12 cellular contexts compared by ENCODE assay signal in genomic region chr10:11746883-11747539, GRCh38. TPM values are rescaled to one million over a fixed set of nuclear protein-coding genes. Genes with fewer than 3 reads are reported as not detected.
A peak's percentile ranks its signal among the peaks of the same experiment; 100 is the strongest.
DNase-seq lines count a peak whose midpoint lies in the region; ATAC-seq, FAIRE-seq and TF ChIP-seq lines count a peak whose summit lies in the region.
"Had no signal": no experiment of that assay in that cellular context is flagged by ENCODE, and none has a peak within 500 bp of the region (broad histone marks: within the 10 kb centered on the region; RNA-seq: fewer than 3 reads in every experiment).

No MANE protein-coding gene starts in this region.

- H3K4me1 Mint-ChIP-seq in activated T-cell treated with anti-CD3 and anti-CD28 coated beads, Interleukin-2, amount 50 U/mL, for 72 hours (ENCODE audit: low read depth), result no peaks in the 10 kb centered on the region

- TF ChIP-seq CTCF in D721Med (IDR thresholded peaks at IDR 0.05; ENCODE audit: insufficient read depth, missing control alignments) (no peak), neutrophil (IDR thresholded peaks at IDR 0.05) (no peak)

- H3K36me3 Mint-ChIP-seq in activated T-cell treated with anti-CD3 and anti-CD28 coated beads, Interleukin-2, amount 50 U/mL, for 72 hours (ENCODE audit: insufficient read depth in 2 of 2), result no peaks in the 10 kb centered on the region

- DNase-seq in D721Med (ENCODE audit: insufficient read length, low spot score), result no peak
- peak; percentile 8 for DNase-seq in SKM-1 treated with dmso at 0.1 percent for 144 hours (lab: John Stamatoyannopoulos, UW; ENCODE audit: unreplicated experiment)
- no peak for DNase-seq in Right ventricle myocardium superior
- no peak for DNase-seq in COLO829 (ENCODE audit: low spot score)
- no peak for DNase-seq in stimulated activated CD8-positive, alpha-beta memory T cell treated with anti-CD3 and anti-CD28 coated beads, Interleukin-4, amount 100 ng/mL, for 48 hours
- no peak for DNase-seq in activated T-cell treated with anti-CD3 and anti-CD28 coated beads, Interleukin-2, amount 50 U/mL, for 72 hours
- DNase-seq: activated naive CD8-positive, alpha-beta T cell treated with anti-CD3 and anti-CD28 coated beads, Interleukin-2, amount 50 U/mL, for 24 hours; NCI-H1436 treated with DMSO at 0.1 percent for 48 hours; NCI-H524 had no signal

- no peaks in the 10 kb centered on the region for H3K9me3 ChIP-seq in neutrophil

- H3K4me3 ChIP-seq in neutrophil (ENCODE audit: low read depth in 1 of 2, low read length in 1 of 2), result peak overlapping the region; percentile 46 to 47
- H3K4me3 ChIP-seq: smooth muscle cell had no signal

- H3K36me3 ChIP-seq in neutrophil, result peaks cover 6% of the 10 kb centered on the region

- ATAC-seq in Right ventricle myocardium superior (ENCODE audit: poor library complexity) (peak; percentile 39), GM19023 (IDR thresholded peaks at IDR 0.05; ENCODE audit: unreplicated experiment) (no peak)
- ATAC-seq in activated T-cell treated with anti-CD3 and anti-CD28 coated beads, Interleukin-2, amount 50 U/mL, for 72 hours (replicated peaks in 1 of 2), result no peak
- ATAC-seq: activated naive CD8-positive, alpha-beta T cell treated with anti-CD3 and anti-CD28 coated beads, Interleukin-2, amount 50 U/mL, for 24 hours had no signal

- H3K27ac ChIP-seq in neutrophil, result peak overlapping the region; percentile 91

- H3K4me1 ChIP-seq in neutrophil (ENCODE audit: control insufficient read depth in 1 of 2, insufficient read depth in 1 of 2, low read depth in 1 of 2, low read length in 1 of 2), result peaks cover 45 to 50% of the 10 kb centered on the region in 2 experiments

- no peaks in the 10 kb centered on the region for H3K9me3 Mint-ChIP-seq in activated T-cell treated with anti-CD3 and anti-CD28 coated beads, Interleukin-2, amount 50 U/mL, for 72 hours
- H3K9me3 Mint-ChIP-seq: activated naive CD8-positive, alpha-beta T cell treated with anti-CD3 and anti-CD28 coated beads, Interleukin-2, amount 50 U/mL, for 24 hours had no signal

- no peak overlapping the region for H3K27ac Mint-ChIP-seq in activated T-cell treated with anti-CD3 and anti-CD28 coated beads, Interleukin-2, amount 50 U/mL, for 72 hours
- H3K27ac Mint-ChIP-seq: activated naive CD8-positive, alpha-beta T cell treated with anti-CD3 and anti-CD28 coated beads, Interleukin-2, amount 50 U/mL, for 24 hours had no signal

- peak; percentile 38 for FAIRE-seq in D721Med (lab: Jason Lieb, UNC)

- peaks cover 18% of the 10 kb centered on the region for H3K27me3 ChIP-seq in neutrophil

- intact Hi-C loops in Right ventricle myocardium superior (cut with DNase I), result no loop called here

- H3K27me3 Mint-ChIP-seq in activated T-cell treated with anti-CD3 and anti-CD28 coated beads, Interleukin-2, amount 50 U/mL, for 72 hours (ENCODE audit: low read depth), result peaks cover 7% of the 10 kb centered on the region

- no peak overlapping the region for H3K4me3 Mint-ChIP-seq in activated T-cell treated with anti-CD3 and anti-CD28 coated beads, Interleukin-2, amount 50 U/mL, for 72 hours
- H3K4me3 Mint-ChIP-seq: activated naive CD8-positive, alpha-beta T cell treated with anti-CD3 and anti-CD28 coated beads, Interleukin-2, amount 50 U/mL, for 24 hours had no signal

RNA-seq across cellular contexts. Expression of gene ECHDC3, which starts 4.8 kb away (rescaled TPM):
- 105 TPM for total RNA-seq in Right ventricle myocardium superior
- 1 to 10 TPM; 4.2 to 4.3 TPM for total RNA-seq in activated T-cell treated with anti-CD3 and anti-CD28 coated beads, Interleukin-2, amount 50 U/mL, for 72 hours

Comparison
In these comparisons a context has a peak if more than half of its experiments do, and no peak if none do; other contexts are left out.
1. RNA of gene ECHDC3, which starts 4.8 kb away (total RNA-seq): 105 TPM in Right ventricle myocardium superior (single experiment); 4.2 to 4.3 TPM in activated T-cell treated with anti-CD3 and anti-CD28 coated beads, Interleukin-2, amount 50 U/mL, for 72 hours; every median in the first group is over 10 times any median in the second.